In the genomic region with DNA sequence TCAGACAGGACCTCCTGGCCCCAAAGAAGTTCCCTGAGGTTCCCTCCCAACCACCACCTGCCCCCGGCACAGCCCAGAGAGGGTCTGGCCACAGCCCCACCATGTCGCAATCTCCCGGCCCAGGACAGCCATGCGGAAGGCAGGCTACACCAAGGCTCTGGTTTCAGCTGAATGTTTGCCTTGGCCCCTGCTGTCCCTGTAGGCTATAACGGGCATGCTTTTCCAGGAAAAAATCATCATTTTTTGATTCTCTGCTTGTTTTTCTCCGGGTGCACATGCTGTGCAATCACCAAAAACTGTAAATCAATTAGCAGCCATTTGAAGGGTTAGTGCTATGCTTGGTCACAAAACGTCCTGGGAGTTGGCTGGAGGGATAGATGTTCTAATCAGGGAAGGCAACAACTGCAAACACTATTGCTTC, we compare ENCODE assay signal across 21 cellular contexts.
A peak's percentile ranks its signal among the peaks of the same experiment; 100 is the strongest.
DNase-seq lines count a peak whose midpoint lies in the region; ATAC-seq and TF ChIP-seq lines count a peak whose summit lies in the region.
"Had no signal": no experiment of that assay in that cellular context is flagged by ENCODE, and none has a peak within 500 bp of the region (broad histone marks: within the 10 kb centered on the region; RNA-seq: fewer than 3 reads in every experiment).

No MANE protein-coding gene starts in this region.

- no peaks in the 10 kb centered on the region for H3K9me3 Mint-ChIP-seq in naive thymus-derived CD8-positive, alpha-beta T cell
- H3K9me3 Mint-ChIP-seq: activated T-cell treated with anti-CD3 and anti-CD28 coated beads, Interleukin-2, amount 50 U/mL, for 24 hours had no signal

- H3K4me1 ChIP-seq in ovary (ENCODE audit: insufficient read depth) (peaks cover 2% of the 10 kb centered on the region), spleen (peaks cover 0 to 8% (median 0%) of the 10 kb centered on the region in 6 donors)
- H3K4me1 ChIP-seq: breast epithelium had no signal

- POLR2A ChIA-PET in naive thymus-derived CD8-positive, alpha-beta T cell (lab: Charles Lee) = no interaction called here

- H3K27me3 ChIP-seq in ovary (no peaks in the 10 kb centered on the region), spleen (replicated peaks in 1 of 7) (peaks cover 0 to 65% (median 0%) of the 10 kb centered on the region in 7 donors)

- TF ChIP-seq POLR2A in NB4 (IDR thresholded peaks at IDR 0.05; ENCODE audit: extremely low read depth, insufficient read length) (no peak), ovary (IDR thresholded peaks at IDR 0.05) (no peak), spleen (IDR thresholded peaks at IDR 0.05) (no peak)

- no peak overlapping the region for H3K27ac ChIP-seq in ovary
- no peak overlapping the region for H3K27ac ChIP-seq in spleen

- no peaks in the 10 kb centered on the region for H3K36me3 Mint-ChIP-seq in naive thymus-derived CD8-positive, alpha-beta T cell
- H3K36me3 Mint-ChIP-seq: activated naive CD8-positive, alpha-beta T cell had no signal

- no peaks in the 10 kb centered on the region for H3K9me3 ChIP-seq in ovary
- peaks cover 0 to 2% (median 0%) of the 10 kb centered on the region in 8 donors for H3K9me3 ChIP-seq in spleen
- H3K9me3 ChIP-seq: breast epithelium, esophagus squamous epithelium had no signal

- H3K4me3 ChIP-seq in NB4 (ENCODE audit: low read depth, low read length) (no peak overlapping the region), foreskin fibroblast (ENCODE audit: low read depth in 1 of 2, low read length in 2 of 2) (no peak overlapping the region), ovary (no peak overlapping the region), spleen (no peak overlapping the region)
- H3K4me3 ChIP-seq: breast epithelium, esophagus squamous epithelium, MG63 had no signal

- TF ChIP-seq EP300 in ovary (IDR thresholded peaks at IDR 0.05) = no peak

- no peak overlapping the region for H3K27ac Mint-ChIP-seq in naive thymus-derived CD8-positive, alpha-beta T cell
- H3K27ac Mint-ChIP-seq: activated naive CD8-positive, alpha-beta T cell; activated T-cell treated with anti-CD3 and anti-CD28 coated beads, Interleukin-2, amount 50 U/mL, for 24 hours; progenitor cell of endocrine pancreas had no signal

- TF ChIP-seq CTCF in NB4 (IDR thresholded peaks at IDR 0.05; ENCODE audit: low read depth, low read length) = no peak
- no peak for TF ChIP-seq CTCF in foreskin fibroblast (IDR thresholded peaks at IDR 0.05; ENCODE audit: low read depth, low read length)
- no peak for TF ChIP-seq CTCF in ovary (IDR thresholded peaks at IDR 0.05)
- no peak for TF ChIP-seq CTCF in spleen (IDR thresholded peaks at IDR 0.05 in 8 of 11, conservative IDR thresholded peaks at IDR 0.05 in 3 of 11)

- intact Hi-C loops in ovary (cut with DNase I) (loop anchor here in 1 of 4 donors (5.0 kb wide), 1 partner anchor 557 kb away; no protein-coding TSS in a partner anchor), spleen (cut with DNase I; ENCODE audit: low total_unique reads) (no loop called here)

- H3K27me3 Mint-ChIP-seq in naive thymus-derived CD8-positive, alpha-beta T cell = peaks cover 24 to 63% (median 50%) of the 10 kb centered on the region in 5 donors

- H3K36me3 ChIP-seq in ovary = no peaks in the 10 kb centered on the region
- H3K36me3 ChIP-seq in spleen = no peaks in the 10 kb centered on the region
- H3K36me3 ChIP-seq: breast epithelium, esophagus squamous epithelium, MG63 had no signal

- H3K4me3 Mint-ChIP-seq in naive thymus-derived CD8-positive, alpha-beta T cell = no peak overlapping the region
- H3K4me3 Mint-ChIP-seq: activated naive CD8-positive, alpha-beta T cell; activated T-cell treated with anti-CD3 and anti-CD28 coated beads, Interleukin-2, amount 50 U/mL, for 24 hours had no signal

- WGBS in ovary, 3 donors = 38 to 43% (median 40%) methylated on average over 7 of the region's 7 CpGs
- WGBS in spleen, 5 donors = 35 to 76% (median 49%) methylated on average over 7 of the region's 7 CpGs

- DNase-seq in NB4 (ENCODE audit: low read depth) (peak; percentile 71), foreskin fibroblast (peak; percentile 13 to 65), ovary (peak in 4 of 5 donors; percentile 47 to 71 (median 50)), ureter (ENCODE audit: low spot score) (peak; percentile 72), spleen (no peak), globus pallidus (ENCODE audit: low spot score) (no peak)
- DNase-seq in naive thymus-derived CD8-positive, alpha-beta T cell = no peak
- DNase-seq: activated CD4-positive, alpha-beta T cell treated with anti-CD3 and anti-CD28 coated beads, Interleukin-2, amount 50 U/mL, for 48 hours; activated T-cell treated with anti-CD3 and anti-CD28 coated beads, Interleukin-2, amount 50 U/mL, for 24 hours; DMS153; esophagus squamous epithelium; hypothalamus; MG63; NCI-H2029; NCI-H510A; SHP77 treated with DMSO at 0.1 percent for 48 hours; stimulated activated naive CD4-positive, alpha-beta T cell treated with Interleukin-2 at 50 U/mL for 16 hours; T-helper 1 cell had no signal

- ATAC-seq in naive thymus-derived CD8-positive, alpha-beta T cell = no peak

- no peaks in the 10 kb centered on the region for H3K4me1 Mint-ChIP-seq in naive thymus-derived CD8-positive, alpha-beta T cell

Comparison
In these comparisons a context has a peak if more than half of its experiments do, and no peak if none do; other contexts are left out.
1. DNase-seq: peak in NB4 (single experiment), foreskin fibroblast (2 of 2), ovary (4 of 5) and ureter (single experiment); none in spleen (single experiment), naive thymus-derived CD8-positive, alpha-beta T cell (0 of 10) and globus pallidus (single experiment).